ENCODE assay signal across 11 cellular contexts in genomic region chr15:29938701-29939340, GRCh38.
A peak's percentile ranks its signal among the peaks of the same experiment; 100 is the strongest.
DNase-seq lines count a peak whose midpoint lies in the region; ATAC-seq, FAIRE-seq and TF ChIP-seq lines count a peak whose summit lies in the region.
"Had no signal": no experiment of that assay in that cellular context is flagged by ENCODE, and none has a peak within 500 bp of the region (broad histone marks: within the 10 kb centered on the region; RNA-seq: fewer than 3 reads in every experiment).

No MANE protein-coding gene starts in this region.

- H3K27me3 Mint-ChIP-seq in stimulated activated naive CD8-positive, alpha-beta T cell treated with anti-CD3 and anti-CD28 coated beads, Interleukin-15, amount 100 ng/mL, for 72 hours: peaks cover 31% of the 10 kb centered on the region

- ATAC-seq in stimulated activated naive CD8-positive, alpha-beta T cell treated with anti-CD3 and anti-CD28 coated beads, Interleukin-15, amount 100 ng/mL, for 72 hours: no peak
- no peak for ATAC-seq in HG03159 (IDR thresholded peaks at IDR 0.05; ENCODE audit: unreplicated experiment)

- no peak overlapping the region for H3K27ac Mint-ChIP-seq in stimulated activated naive CD8-positive, alpha-beta T cell treated with anti-CD3 and anti-CD28 coated beads, Interleukin-15, amount 100 ng/mL, for 72 hours
- H3K27ac Mint-ChIP-seq: activated CD4-positive, alpha-beta T cell treated with anti-CD3 and anti-CD28 coated beads, Interleukin-2, amount 10 ng/mL, durations not matched to agents 24 days and 14 days; activated naive CD4-positive, alpha-beta T cell treated with anti-CD3 and anti-CD28 coated beads for 36 hours; stimulated activated naive CD8-positive, alpha-beta T cell treated with anti-CD3 and anti-CD28 coated beads, Interleukin-15, Interleukin-2, amounts not matched to agents 100 ng/mL and 50 ng/mL, for 24 hours had no signal

- H3K4ac ChIP-seq in H1 (replicated peaks; ENCODE audit: insufficient read length, low read depth, low read length): no peak overlapping the region

- H3K4me3 ChIP-seq in GM06990 (replicated peaks; ENCODE audit: low read depth, low read length): no peak overlapping the region
- no peak overlapping the region for H3K4me3 ChIP-seq in OCI-LY3 (ENCODE audit: low read length)
- no peak overlapping the region for H3K4me3 ChIP-seq in H1 (ENCODE audit: extremely low read depth in 1 of 4, insufficient read depth in 2 of 4, low read depth in 3 of 4, low read length in 4 of 4)
- H3K4me3 ChIP-seq in prostate gland: no peak overlapping the region

- POLR2A ChIA-PET in H1 (lab: Charles Lee; ENCODE audit: partially characterized antibody): no interaction called here

- H4K5ac ChIP-seq in H1 (ENCODE audit: insufficient read length, low read depth, low read length): no peak overlapping the region

- no peak overlapping the region for H2BK20ac ChIP-seq in H1 (ENCODE audit: low read length)

- H3K9ac ChIP-seq in OCI-LY3 (ENCODE audit: low read length) (no peak overlapping the region), H1 (replicated peaks in 1 of 4; ENCODE audit: extremely low read depth in 1 of 4, low read depth in 3 of 4, low read length in 3 of 4) (no peak overlapping the region)

- 85% methylated on average over 9 of the region's 9 CpGs; no CpG with 5 or more reads in 1 of the 2 experiments for WGBS in H1 (ENCODE audit: extremely low coverage in 1 of 2, insufficient coverage in 1 of 2, insufficient read length in 1 of 2, insufficient replicate concordance in 2 of 2, low coverage in 1 of 2, low lambda C conversion rate in 2 of 2, missing lambda C conversion rate in 1 of 2), 2 experiments
- 56% methylated on average over 9 of the region's 9 CpGs for WGBS in prostate gland

- no peak overlapping the region for H3K18ac ChIP-seq in H1 (ENCODE audit: extremely low read depth, low read length)

- no peak overlapping the region for H2BK5ac ChIP-seq in H1 (ENCODE audit: low read depth, low read length)

- no peak overlapping the region for H2BK12ac ChIP-seq in H1 (ENCODE audit: low read depth, low read length)

- no peaks in the 10 kb centered on the region for H3K4me1 Mint-ChIP-seq in stimulated activated naive CD8-positive, alpha-beta T cell treated with anti-CD3 and anti-CD28 coated beads, Interleukin-15, amount 100 ng/mL, for 72 hours
- H3K4me1 Mint-ChIP-seq: activated CD4-positive, alpha-beta T cell treated with anti-CD3 and anti-CD28 coated beads, Interleukin-2, amount 10 ng/mL, durations not matched to agents 24 days and 14 days had no signal

- DNase-seq in GM06990 (ENCODE audit: extremely low read depth, insufficient read length) (no peak), H1 (ENCODE audit: low read depth in 1 of 2, low spot score in 2 of 2) (no peak), prostate gland (ENCODE audit: low spot score) (no peak), COLO668 (lab: John Stamatoyannopoulos, UW; ENCODE audit: unreplicated experiment) (no peak)
- DNase-seq in stimulated activated naive CD8-positive, alpha-beta T cell treated with anti-CD3 and anti-CD28 coated beads, Interleukin-15, amount 100 ng/mL, for 72 hours: no peak
- DNase-seq: activated CD4-positive, alpha-beta T cell treated with anti-CD3 and anti-CD28 coated beads, Interleukin-2, amount 10 ng/mL, durations not matched to agents 24 days and 14 days; activated naive CD4-positive, alpha-beta T cell treated with anti-CD3 and anti-CD28 coated beads for 36 hours; NCI-H2029 treated with DMSO at 0.1 percent for 48 hours had no signal

- H3K9me3 ChIP-seq in OCI-LY3 (ENCODE audit: insufficient read depth, low read length) (no peaks in the 10 kb centered on the region), H1 (ENCODE audit: insufficient read depth in 2 of 2, low read depth in 1 of 2, low read length in 1 of 2) (no peaks in the 10 kb centered on the region), prostate gland (no peaks in the 10 kb centered on the region)

- H3K36me3 ChIP-seq in GM06990 (ENCODE audit: control insufficient read depth, insufficient read depth, low read length) (no peaks in the 10 kb centered on the region), OCI-LY3 (replicated peaks; ENCODE audit: low read depth, low read length) (no peaks in the 10 kb centered on the region), H1 (ENCODE audit: control insufficient read depth in 2 of 4, insufficient read depth in 4 of 4, low read length in 3 of 4) (no peaks in the 10 kb centered on the region), prostate gland (no peaks in the 10 kb centered on the region)

- H3K27me3 ChIP-seq in GM06990 (replicated peaks; ENCODE audit: control insufficient read depth, insufficient read depth, low read length) (no peaks in the 10 kb centered on the region), OCI-LY3 (ENCODE audit: low read depth, low read length) (peaks cover 15% of the 10 kb centered on the region), H1 (replicated peaks in 1 of 4; ENCODE audit: control insufficient read depth in 3 of 4, extremely low read depth in 1 of 4, insufficient read depth in 3 of 4, low read length in 3 of 4) (no peaks in the 10 kb centered on the region), prostate gland (replicated peaks; ENCODE audit: insufficient read depth) (no peaks in the 10 kb centered on the region)

- H3K4me2 ChIP-seq in OCI-LY3 (ENCODE audit: low read length) (no peak overlapping the region), H1 (ENCODE audit: insufficient read depth in 1 of 2, low read depth in 2 of 2, low read length in 2 of 2) (no peak overlapping the region)

- no peak overlapping the region for H2AFZ ChIP-seq in OCI-LY3 (ENCODE audit: low read depth, low read length)
- H2AFZ ChIP-seq in H1 (ENCODE audit: low read length): no peak overlapping the region

- H3K23ac ChIP-seq in H1 (ENCODE audit: insufficient read length): no peak overlapping the region

- TF ChIP-seq CTCF in GM06990 (IDR thresholded peaks at IDR 0.05; ENCODE audit: insufficient read depth, low read length, poor library complexity, severe bottlenecking) (peak; percentile 7), OCI-LY3 (IDR thresholded peaks at IDR 0.05; ENCODE audit: low read depth, low read length) (peak; percentile 25), H1 (IDR thresholded peaks at IDR 0.05; ENCODE audit: control extremely low read depth in 1 of 3, insufficient read depth in 1 of 3, low read depth in 1 of 3, low read length in 3 of 3) (peak; percentile 47 to 53 (median 50)), prostate gland (IDR thresholded peaks at IDR 0.05) (peak in 3 of 4 experiments; percentile 21 to 32 (median 24))

- no peak overlapping the region for H3K4me3 Mint-ChIP-seq in stimulated activated naive CD8-positive, alpha-beta T cell treated with anti-CD3 and anti-CD28 coated beads, Interleukin-15, amount 100 ng/mL, for 72 hours
- H3K4me3 Mint-ChIP-seq: activated CD4-positive, alpha-beta T cell treated with anti-CD3 and anti-CD28 coated beads, Interleukin-2, amount 10 ng/mL, durations not matched to agents 24 days and 14 days; activated naive CD4-positive, alpha-beta T cell treated with anti-CD3 and anti-CD28 coated beads for 36 hours; stimulated activated naive CD8-positive, alpha-beta T cell treated with anti-CD3 and anti-CD28 coated beads, Interleukin-15, Interleukin-2, amounts not matched to agents 100 ng/mL and 50 ng/mL, for 24 hours had no signal

- no peak for TF ChIP-seq EP300 in H1 (IDR thresholded peaks at IDR 0.05; ENCODE audit: borderline replicate concordance in 1 of 2, low read depth in 2 of 2, low read length in 2 of 2)

- H4K91ac ChIP-seq in H1 (replicated peaks; ENCODE audit: insufficient read length, low read length): no peak overlapping the region

- no peaks in the 10 kb centered on the region for H3K9me3 Mint-ChIP-seq in stimulated activated naive CD8-positive, alpha-beta T cell treated with anti-CD3 and anti-CD28 coated beads, Interleukin-15, amount 100 ng/mL, for 72 hours
- H3K9me3 Mint-ChIP-seq: activated CD4-positive, alpha-beta T cell treated with anti-CD3 and anti-CD28 coated beads, Interleukin-2, amount 10 ng/mL, durations not matched to agents 24 days and 14 days; activated naive CD4-positive, alpha-beta T cell treated with anti-CD3 and anti-CD28 coated beads for 36 hours; stimulated activated naive CD8-positive, alpha-beta T cell treated with anti-CD3 and anti-CD28 coated beads, Interleukin-15, Interleukin-2, amounts not matched to agents 100 ng/mL and 50 ng/mL, for 24 hours had no signal

- no peaks in the 10 kb centered on the region for H4K20me1 ChIP-seq in OCI-LY3 (ENCODE audit: insufficient read depth, low read length)
- no peaks in the 10 kb centered on the region for H4K20me1 ChIP-seq in H1 (replicated peaks in 1 of 2; ENCODE audit: control insufficient read depth in 1 of 2, insufficient read depth in 2 of 2, low read length in 2 of 2)

- no peak overlapping the region for H2AK5ac ChIP-seq in H1 (ENCODE audit: low read depth, low read length)

- intact Hi-C loops in prostate gland (cut with DNase I): no loop called here

- peaks cover 3% of the 10 kb centered on the region; the same call in 1 of the 2 replicates for H3K4me1 ChIP-seq in OCI-LY3 (ENCODE audit: low read length)
- H3K4me1 ChIP-seq in H1 (replicated peaks in 1 of 4; ENCODE audit: control insufficient read depth in 3 of 4, insufficient read depth in 4 of 4, low read length in 3 of 4): no peaks in the 10 kb centered on the region
- no peaks in the 10 kb centered on the region for H3K4me1 ChIP-seq in prostate gland (replicated peaks)

- H3K23me2 ChIP-seq in H1 (ENCODE audit: low read depth, low read length): no peaks in the 10 kb centered on the region

- H3K27ac ChIP-seq in OCI-LY3 (ENCODE audit: low read length) (no peak overlapping the region), H1 (ENCODE audit: low read depth, low read length) (no peak overlapping the region), prostate gland (no peak overlapping the region)

- H3K14ac ChIP-seq in H1 (ENCODE audit: insufficient read length): no peak overlapping the region

- peak; percentile 54 to 67 for TF ChIP-seq RAD21 in H1 (IDR thresholded peaks at IDR 0.05 in 1 of 2, conservative IDR thresholded peaks at IDR 0.05 in 1 of 2; ENCODE audit: low read depth in 2 of 2, low read length in 2 of 2)

- no peak overlapping the region for H2BK15ac ChIP-seq in H1 (ENCODE audit: low read length)

- FAIRE-seq in H1 (lab: Jason Lieb, UNC): peak; percentile 7

- H3K79me2 ChIP-seq in OCI-LY3 (ENCODE audit: low read length): no peaks in the 10 kb centered on the region
- no peaks in the 10 kb centered on the region for H3K79me2 ChIP-seq in H1 (ENCODE audit: control insufficient read depth in 1 of 2, insufficient read depth in 2 of 2, low read length in 2 of 2)

- H3K56ac ChIP-seq in H1 (replicated peaks; ENCODE audit: insufficient read length, low read depth, low read length): no peak overlapping the region

- CTCF ChIA-PET in H1 (lab: Charles Lee; ENCODE audit: partially characterized antibody): interaction anchor here (0.7 to 3.0 kb wide), 10 partner anchors 10 to 270 kb away, joined by 3 to 12 read pairs (median 6); no protein-coding TSS in a partner anchor

- no peaks in the 10 kb centered on the region for H3K79me1 ChIP-seq in H1 (ENCODE audit: low read depth, low read length)

- TF ChIP-seq POLR2A in H1 (IDR thresholded peaks at IDR 0.05; ENCODE audit: control extremely low read depth in 1 of 2, low read depth in 2 of 2, low read length in 2 of 2) (no peak), prostate gland (IDR thresholded peaks at IDR 0.05) (no peak)

- no peak overlapping the region for H2BK120ac ChIP-seq in H1 (replicated peaks; ENCODE audit: low read depth, low read length)

- no peak overlapping the region for H4K8ac ChIP-seq in H1 (ENCODE audit: extremely low read depth, insufficient read depth, low read length)
